Comparison of ENCODE assay signal across 18 cellular contexts in genomic region chr17:83036193-83036592, GRCh38. TPM values are rescaled to one million over a fixed set of nuclear protein-coding genes. Genes with fewer than 3 reads are reported as not detected.
DNase-seq lines count a peak whose midpoint lies in the region; ATAC-seq and TF ChIP-seq lines count a peak whose summit lies in the region.
"Had no signal": no experiment of that assay in that cellular context is flagged by ENCODE, and none has a peak within 500 bp of the region (broad histone marks: within the 10 kb centered on the region; RNA-seq: fewer than 3 reads in every experiment).

No MANE protein-coding gene starts in this region.

- WGBS in gastroesophageal sphincter (ENCODE audit: low coverage in 1 of 2), 2 donors: 83 to 97% methylated on average over 1 to 6 of the region's 7 CpGs

- TF ChIP-seq POLR2A in gastroesophageal sphincter (IDR thresholded peaks at IDR 0.05): no peak

- H3K4me3 ChIP-seq in neural progenitor cell: no peak overlapping the region
- H3K4me3 ChIP-seq in upper lobe of right lung: no peak overlapping the region
- no peak overlapping the region for H3K4me3 ChIP-seq in GM23338
- no peak overlapping the region for H3K4me3 ChIP-seq in gastroesophageal sphincter
- H3K4me3 ChIP-seq: A549 had no signal

- H3K4me2 ChIP-seq in neural progenitor cell (no peak overlapping the region), GM23338 (no peak overlapping the region)
- H3K4me2 ChIP-seq: A549 had no signal

- H4K20me1 ChIP-seq in neural progenitor cell (ENCODE audit: low read depth) (no peaks in the 10 kb centered on the region), GM23338 (replicated peaks; ENCODE audit: insufficient read depth) (no peaks in the 10 kb centered on the region)

- H3K27ac ChIP-seq in neural progenitor cell (no peak overlapping the region), upper lobe of right lung (no peak overlapping the region), GM23338 (ENCODE audit: low read depth) (no peak overlapping the region), gastroesophageal sphincter (no peak overlapping the region)
- H3K27ac ChIP-seq: A549, HL-60 had no signal

- H2AFZ ChIP-seq in neural progenitor cell (replicated peaks) (no peak overlapping the region), GM23338 (no peak overlapping the region)

- H3K4me1 Mint-ChIP-seq in neural progenitor cell: peaks cover 30% of the 10 kb centered on the region
- peaks cover 7% of the 10 kb centered on the region; the same call in 2 of the 3 replicates for H3K4me1 Mint-ChIP-seq in GM23338
- no peaks in the 10 kb centered on the region for H3K4me1 Mint-ChIP-seq in stimulated activated memory B cell treated with anti-CD40 and anti-IgM and Interleukin-4, amounts not matched to agents 10 μg/mL and 1 μg/mL and 100 μg/mL, for 72 hours
- H3K4me1 Mint-ChIP-seq: CD14-positive monocyte had no signal

- DNase-seq in ecto neural progenitor cell (ENCODE audit: low spot score) (peak; percentile 36), neural progenitor cell (ENCODE audit: low spot score) (no peak), posterior vena cava (ENCODE audit: low spot score) (peak; percentile 52), upper lobe of right lung (peak; percentile 40), GM23338 (ENCODE audit: low spot score) (no peak)
- DNase-seq: CD8-positive, alpha-beta T cell; COR-L47; DMS153; DMS79 treated with DMSO at 0.1 percent for 48 hours; EL; HCEC 1CT; HFFc6 had no signal

- H3K9ac ChIP-seq in neural progenitor cell: no peak overlapping the region

- H3K4me1 ChIP-seq in neural progenitor cell (peaks cover 8% of the 10 kb centered on the region), upper lobe of right lung (no peaks in the 10 kb centered on the region), GM23338 (ENCODE audit: insufficient read depth) (no peaks in the 10 kb centered on the region), gastroesophageal sphincter (no peaks in the 10 kb centered on the region)
- H3K4me1 ChIP-seq: A549 had no signal

- peaks cover 2% of the 10 kb centered on the region for H3K27me3 Mint-ChIP-seq in neural progenitor cell (ENCODE audit: insufficient read depth, low read depth)
- H3K27me3 Mint-ChIP-seq in GM23338 (ENCODE audit: insufficient read depth, low read depth, poor library complexity): peaks cover 9% of the 10 kb centered on the region
- no peaks in the 10 kb centered on the region for H3K27me3 Mint-ChIP-seq in stimulated activated memory B cell treated with anti-CD40 and anti-IgM and Interleukin-4, amounts not matched to agents 10 μg/mL and 1 μg/mL and 100 μg/mL, for 72 hours

- H3K36me3 ChIP-seq in neural progenitor cell (no peaks in the 10 kb centered on the region), upper lobe of right lung (peaks cover 7% of the 10 kb centered on the region), GM23338 (ENCODE audit: insufficient read depth) (peaks cover 9% of the 10 kb centered on the region), gastroesophageal sphincter (peaks cover 0 to 45% of the 10 kb centered on the region in 2 donors)

- TF ChIP-seq CTCF in neural progenitor cell (IDR thresholded peaks at IDR 0.05) (no peak), upper lobe of right lung (IDR thresholded peaks at IDR 0.05) (no peak), GM23338 (conservative IDR thresholded peaks at IDR 0.05; ENCODE audit: low read depth in 2 of 2) (no peak), gastroesophageal sphincter (IDR thresholded peaks at IDR 0.05) (no peak)

- peaks cover 6% of the 10 kb centered on the region for H3F3A ChIP-seq in neural progenitor cell (ENCODE audit: low read depth)
- no peaks in the 10 kb centered on the region for H3F3A ChIP-seq in GM23338 (replicated peaks; ENCODE audit: low read depth)

- H3K36me3 Mint-ChIP-seq in neural progenitor cell (peaks cover 50% of the 10 kb centered on the region), GM23338 (ENCODE audit: low read depth) (peaks cover 55% of the 10 kb centered on the region)
- peaks cover 69% of the 10 kb centered on the region for H3K36me3 Mint-ChIP-seq in stimulated activated memory B cell treated with anti-CD40 and anti-IgM and Interleukin-4, amounts not matched to agents 10 μg/mL and 1 μg/mL and 100 μg/mL, for 72 hours

- H3K9me3 ChIP-seq in neural progenitor cell (ENCODE audit: low read depth): peaks cover 4% of the 10 kb centered on the region
- H3K9me3 ChIP-seq in upper lobe of right lung: peaks cover 1% of the 10 kb centered on the region
- H3K9me3 ChIP-seq in gastroesophageal sphincter: peaks cover 0 to 7% (median 0%) of the 10 kb centered on the region in 3 donors

- H3K27me3 ChIP-seq in neural progenitor cell (no peaks in the 10 kb centered on the region), upper lobe of right lung (no peaks in the 10 kb centered on the region), GM23338 (ENCODE audit: insufficient read depth) (no peaks in the 10 kb centered on the region), gastroesophageal sphincter (no peaks in the 10 kb centered on the region)

- H3K79me2 ChIP-seq in neural progenitor cell (ENCODE audit: low read depth) (no peaks in the 10 kb centered on the region), GM23338 (replicated peaks; ENCODE audit: insufficient read depth) (no peaks in the 10 kb centered on the region)

- intact Hi-C loops in posterior vena cava (cut with DNase I): no loop called here
- intact Hi-C loops in upper lobe of right lung (cut with DNase I): no loop called here

- H3K9me2 ChIP-seq in GM23338 (ENCODE audit: insufficient read depth): no peaks in the 10 kb centered on the region

- H3K4me3 Mint-ChIP-seq in neural progenitor cell: peak overlapping the region; percentile 22
- no peak overlapping the region for H3K4me3 Mint-ChIP-seq in GM23338
- no peak overlapping the region for H3K4me3 Mint-ChIP-seq in stimulated activated memory B cell treated with anti-CD40 and anti-IgM and Interleukin-4, amounts not matched to agents 10 μg/mL and 1 μg/mL and 100 μg/mL, for 72 hours
- H3K4me3 Mint-ChIP-seq: CD14-positive monocyte; CD8-positive, alpha-beta T cell; HFFc6 had no signal

- H3K9me3 Mint-ChIP-seq in neural progenitor cell (peaks cover 26% of the 10 kb centered on the region), GM23338 (peaks cover 12% of the 10 kb centered on the region)
- H3K9me3 Mint-ChIP-seq in stimulated activated memory B cell treated with anti-CD40 and anti-IgM and Interleukin-4, amounts not matched to agents 10 μg/mL and 1 μg/mL and 100 μg/mL, for 72 hours: peaks cover 4% of the 10 kb centered on the region

- TF ChIP-seq EP300 in gastroesophageal sphincter (IDR thresholded peaks at IDR 0.05): no peak

- ATAC-seq in upper lobe of right lung: no peak
- no peak for ATAC-seq in GM23338
- no peak for ATAC-seq in HG02884 (IDR thresholded peaks at IDR 0.05; ENCODE audit: unreplicated experiment)
- ATAC-seq in stimulated activated memory B cell treated with anti-CD40 and anti-IgM and Interleukin-4, amounts not matched to agents 10 μg/mL and 1 μg/mL and 100 μg/mL, for 72 hours: no peak
- ATAC-seq in gastroesophageal sphincter: no peak
- ATAC-seq: CD8-positive, alpha-beta T cell had no signal

- H3K27ac Mint-ChIP-seq in neural progenitor cell (peak overlapping the region; percentile 90), GM23338 (no peak overlapping the region)
- H3K27ac Mint-ChIP-seq in stimulated activated memory B cell treated with anti-CD40 and anti-IgM and Interleukin-4, amounts not matched to agents 10 μg/mL and 1 μg/mL and 100 μg/mL, for 72 hours: no peak overlapping the region
- H3K27ac Mint-ChIP-seq: CD8-positive, alpha-beta T cell; HFFc6 had no signal

TF ChIP-seq in GM23338, 12 proteins besides CTCF, POLR2A, EP300 and RAD21 (continues in another document):
- TF ChIP-seq STAT1 (IDR thresholded peaks at IDR 0.05; ENCODE audit: unreplicated experiment) (no peak), NANOG (IDR thresholded peaks at IDR 0.05; ENCODE audit: borderline replicate concordance) (no peak), ZNF331 (CRISPR knock-in tag; IDR thresholded peaks at IDR 0.05; ENCODE audit: low read depth) (no peak), ZNF114 (CRISPR knock-in tag; IDR thresholded peaks at IDR 0.05) (no peak), EZH2 (IDR thresholded peaks at IDR 0.05; ENCODE audit: low read depth, unreplicated experiment) (no peak)

RNA-seq across cellular contexts. Expression of gene METRNL, which starts 43.2 kb away (rescaled TPM):
- total RNA-seq in neural progenitor cell (ENCODE audit: low replicate concordance) (3.6 and 12.9 TPM in 2 replicates), posterior vena cava (100 to 1,000 TPM in 1 of 2 donors, 10 to 100 TPM in 1; 80.5 to 101 TPM), upper lobe of right lung (79.9 TPM), gastroesophageal sphincter (10 to 100 TPM; 41.1 to 82.6 (median 66.3) TPM)
- 17.4 and 20.2 TPM in 2 replicates for total RNA-seq in GM23338 (2014; rRNA removed; shearing (Covaris generic))
- 12.2 and 16.1 TPM in 2 replicates for polyA plus RNA-seq in GM23338 (2016; fragmentation: Nextera tagmentation; extraction: Ambion mirVana)

Comparison
In these comparisons a context has a peak if more than half of its experiments do, and no peak if none do; other contexts are left out.
1. DNase-seq: peak in ecto neural progenitor cell (single experiment), posterior vena cava (single experiment) and upper lobe of right lung (single experiment); none in neural progenitor cell (single experiment) and GM23338 (single experiment).